ENCODE assay signal across 10 cellular contexts in genomic region chr3:188687389-188687788, GRCh38.
DNase-seq lines count a peak whose midpoint lies in the region; ATAC-seq and TF ChIP-seq lines count a peak whose summit lies in the region.
"Had no signal": no experiment of that assay in that cellular context is flagged by ENCODE, and none has a peak within 500 bp of the region (broad histone marks: within the 10 kb centered on the region; RNA-seq: fewer than 3 reads in every experiment).

No MANE protein-coding gene starts in this region.

- no peak overlapping the region for H3K4me3 ChIP-seq in choroid plexus epithelial cell (ENCODE audit: low read depth, low read length)

- peak; percentile 52 for TF ChIP-seq CTCF in choroid plexus epithelial cell (conservative IDR thresholded peaks at IDR 0.05; ENCODE audit: low read depth, low read length)

- ATAC-seq in HG02938 (IDR thresholded peaks at IDR 0.05; ENCODE audit: unreplicated experiment) (no peak), HG03469 (IDR thresholded peaks at IDR 0.05; ENCODE audit: unreplicated experiment) (no peak), HG02678 (IDR thresholded peaks at IDR 0.05; ENCODE audit: unreplicated experiment) (no peak)

- peak; percentile 27 for DNase-seq in ELF-1 (ENCODE audit: low read depth, low spot score)
- peak; percentile 67 to 78 for DNase-seq in NOMO-1 (lab: John Stamatoyannopoulos, UW; ENCODE audit: unreplicated experiment in 2 of 2)
- peak; percentile 68 for DNase-seq in choroid plexus epithelial cell (ENCODE audit: low read depth)
- peak; percentile 52 for DNase-seq in non-pigmented ciliary epithelial cell (ENCODE audit: low read depth)
- no peak for DNase-seq in middle frontal gyrus (ENCODE audit: extremely low spot score, low spot score)
- DNase-seq: activated CD8-positive, alpha-beta memory T cell treated with anti-CD3 and anti-CD28 coated beads, Interleukin-2, amount 50 U/mL, for 48 hours; SHP77 treated with DMSO at 0.1 percent for 48 hours had no signal
